In genomic region chr12:24494401-24494800, GRCh38 we compare ENCODE assay signal across 22 cellular contexts.
A peak's percentile ranks its signal among the peaks of the same experiment; 100 is the strongest.
DNase-seq lines count a peak whose midpoint lies in the region; FAIRE-seq and TF ChIP-seq lines count a peak whose summit lies in the region.
"Had no signal": no experiment of that assay in that cellular context is flagged by ENCODE, and none has a peak within 500 bp of the region (broad histone marks: within the 10 kb centered on the region; RNA-seq: fewer than 3 reads in every experiment).

No MANE protein-coding gene starts in this region.

- CTCF ChIA-PET in RWPE1 (lab: Yijun Ruan, JAX) = no interaction called here

- POLR2A ChIA-PET in RWPE1 (lab: Yijun Ruan, JAX; ENCODE audit: low non-redundant PET) = no interaction called here

- H3K27ac Mint-ChIP-seq in chondrocyte (ENCODE audit: unreplicated experiment) = peak overlapping the region; percentile 8
- H3K27ac Mint-ChIP-seq: CD4-positive, alpha-beta memory T cell had no signal

- FAIRE-seq in RCC 7860 (lab: Jason Lieb, UNC) = peak; percentile 84
- FAIRE-seq: GM12878 had no signal

- DNase-seq in RCC 7860 (ENCODE audit: low spot score) (peak; percentile 53), chondrocyte (ENCODE audit: low spot score) (no peak), kidney tubule cell (ENCODE audit: low spot score) (peak; percentile 8), RWPE1 (ENCODE audit: low spot score) (no peak), NCI-H748 treated with DMSO at 0.1 percent for 48 hours (lab: John Stamatoyannopoulos, UW) (no peak), dedifferentiated amniotic fluid mesenchymal stem cell (ENCODE audit: extremely low spot score) (no peak)
- no peak for DNase-seq in activated CD4-positive, CD25-positive, alpha-beta regulatory T cell treated with anti-CD3 and anti-CD28 coated beads, Interleukin-2, amount 50 U/mL, for 72 hours
- DNase-seq: C1 segment of cervical spinal cord; CD4-positive, alpha-beta memory T cell; COR-L47; DMS53; GDM1; GOT3; Karpas-422; NCI-H1105; NCI-H146; NCI-H1930; NCI-H2107; NCI-H524; PC-9; SIG-M5 had no signal

- H3K9me3 Mint-ChIP-seq in chondrocyte (ENCODE audit: low read depth) = no peaks in the 10 kb centered on the region

- TF ChIP-seq CTCF in chondrocyte (IDR thresholded peaks at IDR 0.05) = no peak
- no peak for TF ChIP-seq CTCF in RWPE1 (conservative IDR thresholded peaks at IDR 0.05; ENCODE audit: low read depth)

- H3K36me3 Mint-ChIP-seq in chondrocyte (ENCODE audit: low read depth) = no peaks in the 10 kb centered on the region
- H3K36me3 Mint-ChIP-seq: CD4-positive, alpha-beta memory T cell had no signal

- H3K27ac ChIP-seq in RWPE1 = no peak overlapping the region
- H3K27ac ChIP-seq: PC-9 had no signal

- H3K4me3 Mint-ChIP-seq in chondrocyte (ENCODE audit: unreplicated experiment) = no peak overlapping the region
- H3K4me3 Mint-ChIP-seq: CD4-positive, alpha-beta memory T cell had no signal

- H3K27me3 Mint-ChIP-seq in chondrocyte (ENCODE audit: low read depth) = no peaks in the 10 kb centered on the region
- H3K27me3 Mint-ChIP-seq: CD4-positive, alpha-beta memory T cell had no signal

- peaks cover 71% of the 10 kb centered on the region for H3K4me1 Mint-ChIP-seq in chondrocyte (ENCODE audit: low read depth)
- H3K4me1 Mint-ChIP-seq: CD4-positive, alpha-beta memory T cell had no signal

Comparison
In these comparisons a context has a peak if more than half of its experiments do, and no peak if none do; other contexts are left out.
1. DNase-seq: peak in RCC 7860 (single experiment) and kidney tubule cell (single experiment); none in chondrocyte (single experiment), RWPE1 (single experiment), activated CD4-positive, CD25-positive, alpha-beta regulatory T cell treated with anti-CD3 and anti-CD28 coated beads, Interleukin-2, amount 50 U/mL, for 72 hours (single experiment), NCI-H748 treated with DMSO at 0.1 percent for 48 hours (single experiment) and dedifferentiated amniotic fluid mesenchymal stem cell (single experiment).